9 cellular contexts compared by ENCODE assay signal in the genomic region with DNA sequence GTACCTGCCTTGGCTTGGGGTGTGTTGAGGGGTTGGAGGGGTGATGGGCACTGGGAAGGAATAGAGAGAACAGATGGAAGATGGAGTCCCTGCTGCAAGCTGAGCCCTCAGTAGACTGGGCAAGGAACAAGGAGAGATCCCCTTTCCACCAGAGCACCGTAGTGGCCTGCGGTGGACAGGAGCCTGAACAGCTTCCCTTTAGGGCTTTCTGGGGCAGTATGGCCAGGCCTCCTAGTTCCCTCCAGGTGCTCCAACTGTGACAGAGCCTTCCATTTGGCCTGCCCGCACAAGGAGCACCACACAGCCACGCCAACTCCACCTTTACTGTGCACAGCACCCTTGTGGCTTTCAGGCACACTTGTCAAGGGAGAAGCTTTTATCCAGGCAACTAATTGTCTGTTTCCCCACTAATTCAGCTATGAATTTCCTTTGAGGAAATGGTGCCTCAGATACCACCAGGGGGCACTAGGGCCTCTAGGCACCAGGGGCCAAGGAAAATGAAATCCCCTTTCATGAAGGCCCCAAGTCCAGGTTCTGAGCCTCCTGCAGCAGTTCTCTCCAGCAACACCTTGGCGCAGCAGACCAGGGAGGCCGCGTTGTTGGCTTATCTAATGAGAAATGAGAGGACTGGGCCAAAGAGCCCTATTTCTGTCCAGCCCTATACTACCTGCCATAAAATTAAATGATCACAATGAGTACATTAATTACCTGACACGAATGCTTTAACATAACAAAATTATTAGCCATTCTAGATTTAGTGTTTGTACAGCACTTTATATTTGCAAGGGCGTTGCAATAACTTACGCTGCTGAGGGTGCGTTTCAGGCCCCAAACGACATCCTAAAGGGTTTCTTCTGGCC. TPM values are rescaled to one million over a fixed set of nuclear protein-coding genes. Genes with fewer than 3 reads are reported as not detected.
DNase-seq lines count a peak whose midpoint lies in the region; ATAC-seq and TF ChIP-seq lines count a peak whose summit lies in the region.
"Had no signal": no experiment of that assay in that cellular context is flagged by ENCODE, and none has a peak within 500 bp of the region (broad histone marks: within the 10 kb centered on the region; RNA-seq: fewer than 3 reads in every experiment).

No MANE protein-coding gene starts in this region.

- H3K27ac ChIP-seq in right lobe of liver = no peak overlapping the region
- H3K27ac ChIP-seq: BLaER1 had no signal

- no peaks in the 10 kb centered on the region for H3K27me3 ChIP-seq in right lobe of liver
- H3K27me3 ChIP-seq: BLaER1 had no signal

- H3K4me3 ChIP-seq in NB4 (ENCODE audit: low read depth, low read length) (no peak overlapping the region), right lobe of liver (no peak overlapping the region)
- H3K4me3 ChIP-seq: BLaER1 had no signal

- H3K36me3 ChIP-seq in right lobe of liver = no peaks in the 10 kb centered on the region
- H3K36me3 ChIP-seq: BLaER1 had no signal

- intact Hi-C loops in right lobe of liver (cut with DNase I) = loop anchor here (10.0 kb wide), 1 partner anchor 217 kb away; no protein-coding TSS in a partner anchor

- peak; percentile 62 for TF ChIP-seq CTCF in NB4 (IDR thresholded peaks at IDR 0.05; ENCODE audit: low read depth, low read length)
- peak; percentile 66 to 82 (median 74) for TF ChIP-seq CTCF in right lobe of liver (IDR thresholded peaks at IDR 0.05)

- no peaks in the 10 kb centered on the region for H3K9me3 ChIP-seq in right lobe of liver
- H3K9me3 ChIP-seq: BLaER1 had no signal

- 66% methylated on average over 8 of the region's 12 CpGs for WGBS in right lobe of liver (ENCODE audit: insufficient coverage, low coverage, low lambda C conversion rate, missing lambda C conversion rate)

- peak; percentile 67 to 79 (median 70) for ATAC-seq in right lobe of liver
- ATAC-seq in GM18907 (IDR thresholded peaks at IDR 0.05; ENCODE audit: unreplicated experiment) = no peak

- DNase-seq in NCI-H2081 (lab: John Stamatoyannopoulos, UW) (peak; percentile 51 to 67), NCI-H2081 treated with DMSO at 0.1 percent for 48 hours (lab: John Stamatoyannopoulos, UW) (no peak), NB4 (ENCODE audit: low read depth) (peak; percentile 61), UCSD-AML1 (lab: John Stamatoyannopoulos, UW; ENCODE audit: unreplicated experiment) (peak; percentile 61), cerebellum (ENCODE audit: low spot score) (peak; percentile 12), right lobe of liver (peak in 2 of 3 donors; percentile 37 to 55)
- DNase-seq in stimulated activated CD8-positive, alpha-beta memory T cell treated with anti-CD3 and anti-CD28 coated beads, Interleukin-4, amount 100 ng/mL, for 48 hours = peak; percentile 68

- H3K4me1 ChIP-seq in right lobe of liver = no peaks in the 10 kb centered on the region
- H3K4me1 ChIP-seq: BLaER1 had no signal

- no peak for TF ChIP-seq POLR2A in NB4 (IDR thresholded peaks at IDR 0.05; ENCODE audit: extremely low read depth, insufficient read length)
- no peak for TF ChIP-seq POLR2A in right lobe of liver (IDR thresholded peaks at IDR 0.05)

RNA-seq across cellular contexts. Expression of a gene that starts 23.1 kb away (rescaled TPM):
- 44.3 TPM for total RNA-seq in cerebellum
- total RNA-seq in right lobe of liver = 10 to 100 TPM; 20.6 to 30.6 (median 23.8) TPM

RNA-seq across cellular contexts. Expression of a gene that starts 26.9 kb away (rescaled TPM):
- 37.9 TPM for total RNA-seq in cerebellum
- total RNA-seq in right lobe of liver = 10 to 100 TPM; 19.2 to 57.9 (median 23.0) TPM
